In genomic region chr2:25998816-25999383, GRCh38 we compare ENCODE assay signal across 7 cellular contexts. TPM values are rescaled to one million over a fixed set of nuclear protein-coding genes. Genes with fewer than 3 reads are reported as not detected.
DNase-seq lines count a peak whose midpoint lies in the region; ATAC-seq, FAIRE-seq and TF ChIP-seq lines count a peak whose summit lies in the region.
"Not testable (repeated sequence)": the region's sequence is repeated elsewhere in the genome, so short reads cannot be mapped to it uniquely, and the experiment has no call there.

No MANE protein-coding gene starts in this region.

- not testable (repeated sequence) for H3K27me3 Mint-ChIP-seq in HFFc6 (ENCODE audit: insufficient read depth)

- H3F3A ChIP-seq in GM23248 (ENCODE audit: insufficient read depth) (peaks cover 21% of the 10 kb centered on the region), SK-N-SH (replicated peaks; ENCODE audit: insufficient read depth) (peaks cover 33% of the 10 kb centered on the region)

- ATAC-seq in K562, result not testable (repeated sequence)

- H4K20me1 ChIP-seq in BLaER1 treated with 17β-estradiol and CSF1 and Interleukin-3, amounts not matched to agents 10 nM and 100 nM; GM23248 (ENCODE audit: insufficient read depth); SK-N-SH (ENCODE audit: insufficient read depth); K562 (replicated peaks; ENCODE audit: control insufficient read depth, insufficient read depth, low read length): not testable (repeated sequence)

- WGBS in GM23248 (ENCODE audit: low coverage in 1 of 2, low lambda C conversion rate in 2 of 2, missing lambda C conversion rate in 2 of 2), 2 experiments, result 98 to 99% methylated on average over 13 of the region's 13 CpGs
- WGBS in SK-N-SH (ENCODE audit: low lambda C conversion rate), result 97% methylated on average over 13 of the region's 13 CpGs
- 91% methylated on average over 6 of the region's 13 CpGs for WGBS in K562 (ENCODE audit: insufficient coverage, low coverage, missing lambda C conversion rate)
- WGBS in esophagus, 2 donors, result 89 to 90% methylated on average over 13 of the region's 13 CpGs
- WGBS in trophoblast cell (ENCODE audit: extremely low coverage, insufficient coverage, insufficient read length), result no CpG with 5 or more reads among the region's 13 CpGs

- H3K36me3 ChIP-seq in BLaER1 treated with 17β-estradiol and CSF1 and Interleukin-3, amounts not matched to agents 10 nM and 100 nM; GM23248 (ENCODE audit: low read depth); SK-N-SH (replicated peaks in 1 of 2; ENCODE audit: control insufficient read depth in 1 of 2, insufficient read depth in 2 of 2, low read length in 1 of 2); K562 (ENCODE audit: control insufficient read depth, insufficient read depth, low read length); esophagus (ENCODE audit: control insufficient read depth in 2 of 2, insufficient read depth in 2 of 2, low read length in 1 of 2); trophoblast cell (ENCODE audit: control insufficient read depth in 1 of 2, insufficient read depth in 2 of 2, low read length in 2 of 2): not testable (repeated sequence)

- peaks cover 43% of the 10 kb centered on the region for H3K4me1 Mint-ChIP-seq in HFFc6 (ENCODE audit: low read depth)

- not testable (repeated sequence) for H3K14ac ChIP-seq in trophoblast cell (ENCODE audit: low read length)

- not testable (repeated sequence) for H2BK5ac ChIP-seq in trophoblast cell (ENCODE audit: low read depth, low read length, poor library complexity)

- not testable (repeated sequence) for TF ChIP-seq POLR2A in K562 (conservative IDR thresholded peaks at IDR 0.05)

- intact Hi-C loops in K562 (cut with micrococcal nuclease), result not testable (repeated sequence)

- not testable (repeated sequence) for H4K12ac ChIP-seq in trophoblast cell (ENCODE audit: low read depth, low read length)

- not testable (repeated sequence) for H3K27me3 ChIP-seq in BLaER1 treated with 17β-estradiol and CSF1 and Interleukin-3, amounts not matched to agents 10 nM and 100 nM; GM23248 (replicated peaks; ENCODE audit: insufficient read depth); SK-N-SH (ENCODE audit: insufficient read depth); K562 (ENCODE audit: control insufficient read depth in 2 of 2, insufficient read depth in 2 of 2, low read length in 2 of 2); esophagus (ENCODE audit: control insufficient read depth in 1 of 2, insufficient read depth in 2 of 2, low read length in 2 of 2); trophoblast cell (ENCODE audit: insufficient read depth, low read length)

- H3K9me2 ChIP-seq in GM23248 (ENCODE audit: insufficient read depth); SK-N-SH: not testable (repeated sequence)

- not testable (repeated sequence) for DNase-seq in GM23248; HFFc6; SK-N-SH; K562 (ENCODE audit: extremely low read depth in 1 of 4, low spot score in 3 of 4); trophoblast cell

- not testable (repeated sequence) for H2AK5ac ChIP-seq in trophoblast cell (ENCODE audit: low read length)

- not testable (repeated sequence) for H3K18ac ChIP-seq in trophoblast cell (ENCODE audit: low read length)

- peak overlapping the region; percentile 53 for H3K4me3 Mint-ChIP-seq in HFFc6

- peak overlapping the region in 5 of 11 experiments; percentile 14 to 77 (median 64); a peak in 8 of 22 replicates for H3K27ac ChIP-seq in BLaER1 treated with 17β-estradiol and CSF1 and Interleukin-3, amounts not matched to agents 10 nM and 100 nM
- H3K27ac ChIP-seq in GM23248 (0 out of 2 replicates have a peak overlapping the region, but pooled peaks have one; percentile 6), esophagus (ENCODE audit: low read depth in 2 of 2, low read length in 1 of 2) (peak overlapping the region; percentile 46 to 95)
- not testable (repeated sequence) for H3K27ac ChIP-seq in SK-N-SH (ENCODE audit: low read depth in 2 of 2, low read length in 1 of 2); K562 (ENCODE audit: extremely low read depth, low read depth, low read length); trophoblast cell (ENCODE audit: low read depth, low read length)

- H2AFZ ChIP-seq in GM23248 (0 out of 2 replicates have a peak overlapping the region, but pooled peaks have one; percentile 26), SK-N-SH (ENCODE audit: low read depth) (peak overlapping the region; percentile 69; the same call in 1 of the 2 replicates)
- not testable (repeated sequence) for H2AFZ ChIP-seq in K562 (ENCODE audit: low read depth, low read length); trophoblast cell (ENCODE audit: insufficient read depth, low read length, poor library complexity)

- H3K36me3 Mint-ChIP-seq in HFFc6 (ENCODE audit: low read depth), result not testable (repeated sequence)

- not testable (repeated sequence) for H3K9me1 ChIP-seq in K562 (ENCODE audit: control insufficient read depth, insufficient read depth, low read length)

- H3K4me2 ChIP-seq in BLaER1 treated with 17β-estradiol and CSF1 and Interleukin-3, amounts not matched to agents 10 nM and 100 nM, result peak overlapping the region in 6 of 11 experiments; percentile 9 to 96 (median 64); a peak in 10 of 22 replicates
- not testable (repeated sequence) for H3K4me2 ChIP-seq in GM23248 (ENCODE audit: unreplicated experiment); SK-N-SH; K562 (ENCODE audit: insufficient read depth, low read length); trophoblast cell (ENCODE audit: low read length)

- not testable (repeated sequence) for H4K8ac ChIP-seq in trophoblast cell (ENCODE audit: low read depth, low read length)

- in situ Hi-C loops in GM23248 (cut with MboI); K562 (cut with MboI): not testable (repeated sequence)

- H3K79me2 ChIP-seq in GM23248 (ENCODE audit: insufficient read depth); SK-N-SH (ENCODE audit: insufficient read depth); K562 (ENCODE audit: control insufficient read depth, insufficient read depth, low read length); trophoblast cell (ENCODE audit: control insufficient read depth, insufficient read depth, low read length, poor library complexity): not testable (repeated sequence)

- TF ChIP-seq EP300 in SK-N-SH (IDR thresholded peaks at IDR 0.05; ENCODE audit: borderline replicate concordance in 1 of 2, low read depth in 1 of 2, low read length in 1 of 2); K562 (IDR thresholded peaks at IDR 0.05; ENCODE audit: low read length): not testable (repeated sequence)

- peaks cover 12 to 71% (median 34%) of the 10 kb centered on the region in 10 experiments for H3K4me1 ChIP-seq in BLaER1 treated with 17β-estradiol and CSF1 and Interleukin-3, amounts not matched to agents 10 nM and 100 nM
- H3K4me1 ChIP-seq in GM23248 (ENCODE audit: insufficient read depth), result peaks cover 34% of the 10 kb centered on the region
- peaks cover 6 to 21% of the 10 kb centered on the region in 2 experiments; a peak in 3 of 4 replicates for H3K4me1 ChIP-seq in SK-N-SH (ENCODE audit: control insufficient read depth in 1 of 2, insufficient read depth in 2 of 2, low read depth in 1 of 2, low read length in 1 of 2)
- H3K4me1 ChIP-seq in K562 (replicated peaks in 1 of 2; ENCODE audit: control insufficient read depth in 2 of 2, insufficient read depth in 2 of 2, low read length in 2 of 2); trophoblast cell (ENCODE audit: control insufficient read depth in 1 of 2, insufficient read depth in 2 of 2, low read length in 2 of 2): not testable (repeated sequence)
- H3K4me1 ChIP-seq in esophagus (ENCODE audit: control insufficient read depth in 2 of 2, insufficient read depth in 2 of 2, low read length in 1 of 2), result peaks cover 0 to 18% of the 10 kb centered on the region in 2 donors

- not testable (repeated sequence) for H3K9me3 ChIP-seq in BLaER1 treated with 17β-estradiol and CSF1 and Interleukin-3, amounts not matched to agents 10 nM and 100 nM (replicated peaks in 1 of 11); GM23248 (ENCODE audit: low read depth); SK-N-SH; K562 (replicated peaks; ENCODE audit: control insufficient read depth, insufficient read depth, low read depth, low read length); esophagus (ENCODE audit: control insufficient read depth in 2 of 2, insufficient read depth in 1 of 2, low read depth in 1 of 2, low read length in 1 of 2); trophoblast cell (ENCODE audit: insufficient read depth, low read depth, low read length)

- FAIRE-seq in K562 (lab: Jason Lieb, UNC), result not testable (repeated sequence)

- TF ChIP-seq CTCF in HFFc6 (IDR thresholded peaks at IDR 0.05); SK-N-SH (IDR thresholded peaks at IDR 0.05); K562 (IDR thresholded peaks at IDR 0.05 in 2 of 3, conservative IDR thresholded peaks at IDR 0.05 in 1 of 3; ENCODE audit: insufficient read depth in 2 of 3, low read depth in 1 of 3, low read length in 3 of 3): not testable (repeated sequence)

- not testable (repeated sequence) for H3K9me3 Mint-ChIP-seq in HFFc6

- peak overlapping the region; percentile 55; the same call in 1 of the 2 replicates for H3K27ac Mint-ChIP-seq in HFFc6

- not testable (repeated sequence) for H3K79me1 ChIP-seq in trophoblast cell (ENCODE audit: low read length)

- not testable (repeated sequence) for H3K4me3 ChIP-seq in BLaER1 treated with 17β-estradiol and CSF1 and Interleukin-3, amounts not matched to agents 10 nM and 100 nM; GM23248; SK-N-SH (ENCODE audit: low read depth in 2 of 2, low read length in 1 of 2); K562; esophagus (ENCODE audit: low read depth in 1 of 2, low read length in 2 of 2); trophoblast cell (ENCODE audit: low read depth, low read length)

- not testable (repeated sequence) for H3K23ac ChIP-seq in trophoblast cell (ENCODE audit: low read length)

- CTCF ChIA-PET in SK-N-SH (lab: Yijun Ruan, JAX), result interaction anchor here (2.3 kb wide), 1 partner anchor 7 kb away, joined by 13 read pairs; no protein-coding TSS in a partner anchor
- CTCF ChIA-PET in K562 (lab: Yijun Ruan, JAX; ENCODE audit: low intra/inter-chr PET ratio), result interaction anchor here (0.6 kb wide), 1 partner anchor 144 kb away, joined by 4 read pairs; no protein-coding TSS in a partner anchor

- TF ChIP-seq RAD21 in SK-N-SH (IDR thresholded peaks at IDR 0.05; ENCODE audit: low read length); K562 (CRISPR knock-in tag; conservative IDR thresholded peaks at IDR 0.05 in 1 of 2, IDR thresholded peaks at IDR 0.05 in 1 of 2): not testable (repeated sequence)

- peak overlapping the region in 3 of 11 experiments; percentile 25 to 59 (median 43); a peak in 5 of 22 replicates for H3K9ac ChIP-seq in BLaER1 treated with 17β-estradiol and CSF1 and Interleukin-3, amounts not matched to agents 10 nM and 100 nM
- not testable (repeated sequence) for H3K9ac ChIP-seq in GM23248; SK-N-SH; K562 (ENCODE audit: insufficient read depth in 1 of 2, low read depth in 2 of 2, low read length in 2 of 2); trophoblast cell (ENCODE audit: low read length)

- POLR2A ChIA-PET in SK-N-SH (lab: Yijun Ruan, JAX), result not testable (repeated sequence)
- POLR2A ChIA-PET in K562 (lab: Yijun Ruan, JAX), result interaction anchor here (0.9 to 1.2 kb wide), 2 partner anchors 35 to 36 kb away, joined by 4 to 5 read pairs; partner anchors contain the start of gene RAB10

- peak overlapping the region; percentile 27 for H4K91ac ChIP-seq in trophoblast cell (ENCODE audit: low read depth, low read length)

- not testable (repeated sequence) for BruUV-seq in K562 (replicated peaks; lab: Mats Ljungman, UMichigan)

- H2BK120ac ChIP-seq in trophoblast cell (ENCODE audit: insufficient read depth, low read length, poor library complexity), result peak overlapping the region; percentile 46

- H3K4ac ChIP-seq in trophoblast cell (ENCODE audit: low read depth, low read length), result not testable (repeated sequence)

- H2BK12ac ChIP-seq in trophoblast cell (ENCODE audit: low read length), result peak overlapping the region; percentile 58

RNA-seq across cellular contexts. Expression of gene KIF3C, which starts 16.6 kb away (rescaled TPM):
- 7.2 and 18.2 TPM in 2 replicates for total RNA-seq in GM23248 (2014; rRNA removed; shearing (Covaris generic))
- polyA plus RNA-seq in GM23248 (2016; fragmentation: Nextera tagmentation; extraction: Ambion mirVana) (7.0 and 7.5 TPM in 2 replicates), SK-N-SH (2012; rRNA removed) (18.6 and 29.5 TPM in 2 replicates), K562 (2011; rRNA removed) (3.1 and 3.3 TPM in 2 replicates), K562 (2014; fragmentation: Illumina TruSeq; extraction: Trizol) (4.0 and 5.0 TPM in 2 replicates), K562 (2014; fragmentation: Nextera tagmentation; extraction: Ambion mirVana) (under 1 TPM; 0.69 to 0.88 TPM), K562 (2014; rRNA removed) (3.3 and 3.4 TPM in 2 replicates), esophagus (1 to 10 TPM in 1 of 2 donors, under 1 TPM in 1; 0.98 to 1.0 TPM)
- total RNA-seq in HFFc6 (2021; fragmentation: NEBNext Ultra II Directional; extraction: Animal tissue kit (Norgen Biotek cat#: 25700)), result 10 to 100 TPM; 18.0 to 21.1 (median 19.7) TPM
- 21.2 and 22.1 TPM in 2 replicates for polyA plus RNA-seq in SK-N-SH (2012; cell fraction: cytosol; rRNA removed)
- polyA plus RNA-seq in SK-N-SH (2012; cell fraction: nucleus; rRNA removed), result 14.0 and 19.1 TPM in 2 replicates
- 12.0 and 22.8 TPM in 2 replicates for total RNA-seq in K562 (2011; cell fraction: chromatin; rRNA removed; ENCODE audit: low replicate concordance)
- total RNA-seq in K562 (2011; cell fraction: nucleolus; rRNA removed), result 10.4 and 12.0 TPM in 2 replicates
- 8.7 and 9.9 TPM in 2 replicates for total RNA-seq in K562 (2011; cell fraction: nucleoplasm; rRNA removed)
- total RNA-seq in K562 (2014; rRNA removed) (3.3 and 5.9 TPM in 2 replicates), K562 (2014; rRNA removed; fragmentation: Illumina TruSeq; extraction: Trizol) (1.9 and 2.1 TPM in 2 replicates), K562 (2015; rRNA removed; fragmentation: Illumina TruSeq; extraction: Trizol) (1.6 and 1.8 TPM in 2 replicates), K562 (2021) (6.1 and 6.7 TPM in 2 replicates)
- polyA plus RNA-seq in K562 (2011; cell fraction: cytosol; rRNA removed), result 3.2 and 3.9 TPM in 2 replicates
- 2.2 and 3.3 TPM in 2 replicates for polyA plus RNA-seq in K562 (2011; cell fraction: nucleus; rRNA removed)
- polyA plus RNA-seq in K562 (2012), result 4.8 and 6.5 TPM in 2 replicates
- 3.7 and 6.1 TPM in 2 replicates for polyA minus RNA-seq in K562 (2011; rRNA and poly(A)+ RNA removed)
- 4.3 and 4.5 TPM in 2 replicates for polyA minus RNA-seq in K562 (2011; cell fraction: cytosol; rRNA and poly(A)+ RNA removed)
- 4.4 and 7.3 TPM in 2 replicates for polyA minus RNA-seq in K562 (2011; cell fraction: nucleus; rRNA and poly(A)+ RNA removed)
- polyA plus RNA-seq in trophoblast cell (2013), result 55.1 and 56.4 TPM in 2 replicates

RNA-seq across cellular contexts. Expression of gene RAB10, which starts 35.0 kb away (rescaled TPM):
- 86.7 and 97.4 TPM in 2 replicates for total RNA-seq in GM23248 (2014; rRNA removed; shearing (Covaris generic))
- 147 and 151 TPM in 2 replicates for polyA plus RNA-seq in GM23248 (2016; fragmentation: Nextera tagmentation; extraction: Ambion mirVana)
- total RNA-seq in HFFc6 (2021; fragmentation: NEBNext Ultra II Directional; extraction: Animal tissue kit (Norgen Biotek cat#: 25700)), result 100 to 1,000 TPM; 133 to 144 (median 136) TPM
- 47.5 and 57.5 TPM in 2 replicates for polyA plus RNA-seq in SK-N-SH (2012; rRNA removed)
- polyA plus RNA-seq in SK-N-SH (2012; cell fraction: cytosol; rRNA removed), result 67.5 and 114 TPM in 2 replicates
- polyA plus RNA-seq in SK-N-SH (2012; cell fraction: nucleus; rRNA removed), result 40.9 and 56.5 TPM in 2 replicates
- total RNA-seq in K562 (2011; cell fraction: chromatin; rRNA removed; ENCODE audit: low replicate concordance), result 50.3 and 59.4 TPM in 2 replicates
- 56.7 and 62.9 TPM in 2 replicates for total RNA-seq in K562 (2011; cell fraction: nucleolus; rRNA removed)
- 57.3 and 84.3 TPM in 2 replicates for total RNA-seq in K562 (2011; cell fraction: nucleoplasm; rRNA removed)
- 116 and 159 TPM in 2 replicates for total RNA-seq in K562 (2014; rRNA removed)
- total RNA-seq in K562 (2014; rRNA removed; fragmentation: Illumina TruSeq; extraction: Trizol), result 149 and 158 TPM in 2 replicates
- total RNA-seq in K562 (2015; rRNA removed; fragmentation: Illumina TruSeq; extraction: Trizol), result 145 and 157 TPM in 2 replicates
- 166 and 176 TPM in 2 replicates for total RNA-seq in K562 (2021)
- 96.0 and 147 TPM in 2 replicates for polyA plus RNA-seq in K562 (2011; rRNA removed)
- 49.4 and 88.1 TPM in 2 replicates for polyA plus RNA-seq in K562 (2011; cell fraction: cytosol; rRNA removed)
- polyA plus RNA-seq in K562 (2011; cell fraction: nucleus; rRNA removed), result 23.8 and 27.1 TPM in 2 replicates
- polyA plus RNA-seq in K562 (2012), result 104 and 127 TPM in 2 replicates
- 134 and 214 TPM in 2 replicates for polyA plus RNA-seq in K562 (2014; fragmentation: Illumina TruSeq; extraction: Trizol)
- 10 to 100 TPM; 25.1 to 35.7 TPM for polyA plus RNA-seq in K562 (2014; fragmentation: Nextera tagmentation; extraction: Ambion mirVana)
- 148 and 197 TPM in 2 replicates for polyA plus RNA-seq in K562 (2014; rRNA removed)
- 400 and 439 TPM in 2 replicates for polyA minus RNA-seq in K562 (2011; rRNA and poly(A)+ RNA removed)
- polyA minus RNA-seq in K562 (2011; cell fraction: cytosol; rRNA and poly(A)+ RNA removed), result 74.6 and 128 TPM in 2 replicates
- 25.2 and 34.9 TPM in 2 replicates for polyA minus RNA-seq in K562 (2011; cell fraction: nucleus; rRNA and poly(A)+ RNA removed)
- polyA plus RNA-seq in esophagus, result 100 to 1,000 TPM; 190 to 320 TPM
- 138 and 141 TPM in 2 replicates for polyA plus RNA-seq in trophoblast cell (2013)
